Comparison of ENCODE assay signal across 3 cellular contexts in genomic region chr16:74373847-74374184, GRCh38. TPM values are rescaled to one million over a fixed set of nuclear protein-coding genes. Genes with fewer than 3 reads are reported as not detected.
"Had no signal": no experiment of that assay in that cellular context is flagged by ENCODE, and none has a peak within 500 bp of the region (broad histone marks: within the 10 kb centered on the region; RNA-seq: fewer than 3 reads in every experiment).

No MANE protein-coding gene starts in this region.

RNA-seq across cellular contexts. Expression of gene NPIPB15, which starts 2.3 kb away (rescaled TPM):
- total RNA-seq: activated CD8-positive, alpha-beta memory T cell treated with anti-CD3 and anti-CD28 coated beads, Interleukin-2, amount 10 ng/mL, durations not matched to agents 7 days and 5 days; activated naive CD8-positive, alpha-beta T cell treated with anti-CD3 and anti-CD28 coated beads, Interleukin-2, amount 10 ng/mL, durations not matched to agents 7 days and 5 days; ascending aorta had no signal

RNA-seq across cellular contexts. Expression of gene CLEC18B, which starts 47.5 kb away (rescaled TPM):
- total RNA-seq: ascending aorta had no signal
